27 cellular contexts compared by ENCODE assay signal in the genomic region with DNA sequence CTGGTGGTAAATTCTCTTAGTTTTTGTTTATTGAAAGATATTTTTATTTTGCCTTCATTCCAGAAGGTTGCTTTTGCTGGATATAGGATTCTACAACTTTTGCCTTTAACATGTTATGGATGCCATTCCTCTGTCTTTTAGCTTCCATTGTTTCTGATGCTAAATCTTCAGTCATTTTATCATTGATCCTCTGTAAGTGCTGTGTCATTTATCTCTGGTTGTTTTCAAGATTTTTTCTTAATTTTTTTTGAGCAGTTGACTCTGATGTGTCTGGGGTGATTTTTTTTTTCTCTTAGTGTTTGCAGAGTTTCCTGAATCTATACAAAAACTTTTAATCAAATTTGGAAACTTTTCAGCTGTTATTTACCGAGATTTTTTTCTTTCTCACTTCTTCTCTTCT. TPM values are rescaled to one million over a fixed set of nuclear protein-coding genes. Genes with fewer than 3 reads are reported as not detected.
DNase-seq lines count a peak whose midpoint lies in the region; ATAC-seq, FAIRE-seq and TF ChIP-seq lines count a peak whose summit lies in the region.
"Had no signal": no experiment of that assay in that cellular context is flagged by ENCODE, and none has a peak within 500 bp of the region (broad histone marks: within the 10 kb centered on the region; RNA-seq: fewer than 3 reads in every experiment).

No MANE protein-coding gene starts in this region.

- H3K9me1 ChIP-seq in K562 (ENCODE audit: control insufficient read depth, insufficient read depth, low read length), result no peaks in the 10 kb centered on the region

- no peak for TF ChIP-seq EP300 in K562 (IDR thresholded peaks at IDR 0.05; ENCODE audit: low read length)

- no peaks in the 10 kb centered on the region for H3K79me1 ChIP-seq in H9 (ENCODE audit: insufficient read depth, low read depth, low read length, poor library complexity, severe bottlenecking)

- no peaks in the 10 kb centered on the region for H3K9me3 ChIP-seq in H9 (ENCODE audit: control insufficient read depth, low read depth, low read length)
- H3K9me3 ChIP-seq in K562 (replicated peaks; ENCODE audit: control insufficient read depth, insufficient read depth, low read depth, low read length), result no peaks in the 10 kb centered on the region
- H3K9me3 ChIP-seq: BE2C, BLaER1 had no signal

- CTCF ChIA-PET in K562 (lab: Yijun Ruan, JAX; ENCODE audit: low intra/inter-chr PET ratio), result no interaction called here

- H2BK5ac ChIP-seq in H9 (ENCODE audit: insufficient read length, low read length), result no peak overlapping the region

- H4K5ac ChIP-seq in H9 (ENCODE audit: insufficient read length, low read depth, low read length), result no peak overlapping the region

- no peaks in the 10 kb centered on the region for H3K9me2 ChIP-seq in GM23338 (ENCODE audit: insufficient read depth)

- no TSS peak for BruUV-seq in K562 (replicated peaks; lab: Mats Ljungman, UMichigan)

- H3T11ph ChIP-seq in H9 (ENCODE audit: low read length), result no peak overlapping the region

- no peak overlapping the region for H4K91ac ChIP-seq in H9 (ENCODE audit: insufficient read length, low read depth, low read length)

- H3K36me3 ChIP-seq in GM23338 (ENCODE audit: insufficient read depth) (no peaks in the 10 kb centered on the region), K562 (ENCODE audit: control insufficient read depth, insufficient read depth, low read length) (no peaks in the 10 kb centered on the region)
- H3K36me3 ChIP-seq: BE2C, BLaER1 had no signal

- H3K4me2 ChIP-seq in GM23338, result no peak overlapping the region
- no peak overlapping the region for H3K4me2 ChIP-seq in H9 (ENCODE audit: insufficient read depth, insufficient read length, low read length)
- no peak overlapping the region for H3K4me2 ChIP-seq in K562 (ENCODE audit: insufficient read depth, low read length)
- H3K4me2 ChIP-seq: BLaER1 had no signal

- H3K27me3 Mint-ChIP-seq in GM23338 (ENCODE audit: insufficient read depth, low read depth, poor library complexity) (no peaks in the 10 kb centered on the region), H9 (ENCODE audit: low read depth) (no peaks in the 10 kb centered on the region)
- H3K27me3 Mint-ChIP-seq: CD4-positive, alpha-beta memory T cell had no signal

- no peak overlapping the region for H3K56ac ChIP-seq in H9 (ENCODE audit: insufficient read length, low read depth, low read length)

- H2AFZ ChIP-seq in GM23338 (0 out of 2 replicates have a peak overlapping the region, but pooled peaks have one; percentile 1), H9 (ENCODE audit: low read length) (no peak overlapping the region), K562 (ENCODE audit: low read depth, low read length) (no peak overlapping the region)

- no peak for ATAC-seq in GM23338
- ATAC-seq in K562, result no peak
- ATAC-seq: GM12878 had no signal

- H4K20me1 ChIP-seq in GM23338 (replicated peaks; ENCODE audit: insufficient read depth) (no peaks in the 10 kb centered on the region), H9 (ENCODE audit: control insufficient read depth, insufficient read depth, insufficient read length) (peaks cover 4% of the 10 kb centered on the region), K562 (replicated peaks; ENCODE audit: control insufficient read depth, insufficient read depth, low read length) (no peaks in the 10 kb centered on the region)
- H4K20me1 ChIP-seq: BLaER1 had no signal

- H3K23me2 ChIP-seq in H9 (ENCODE audit: insufficient read length, low read depth, low read length, poor library complexity, severe bottlenecking), result no peaks in the 10 kb centered on the region

- H2BK20ac ChIP-seq in H9 (ENCODE audit: low read depth, low read length, poor library complexity, severe bottlenecking), result no peak overlapping the region

- H3K4me1 ChIP-seq in GM23338 (ENCODE audit: insufficient read depth) (peaks cover 7% of the 10 kb centered on the region; the same call in 1 of the 2 replicates), H9 (ENCODE audit: insufficient read depth, low read length) (no peaks in the 10 kb centered on the region), K562 (replicated peaks in 1 of 2; ENCODE audit: control insufficient read depth in 2 of 2, insufficient read depth in 2 of 2, low read length in 2 of 2) (0 out of 5 replicates have a peak, but pooled peaks cover 0 to 2% of the 10 kb centered on the region in 2 experiments)
- H3K4me1 ChIP-seq: BE2C, BLaER1 had no signal

- H2BK15ac ChIP-seq in H9 (ENCODE audit: low read depth, low read length), result no peak overlapping the region

- H3K4me3 Mint-ChIP-seq in GM23338 (no peak overlapping the region), H9 (no peak overlapping the region)
- H3K4me3 Mint-ChIP-seq: CD4-positive, alpha-beta memory T cell; CD8-positive, alpha-beta memory T cell had no signal

- H3K4ac ChIP-seq in H9 (ENCODE audit: low read depth, low read length), result no peak overlapping the region

- in situ Hi-C loops in K562 (cut with MboI), result no loop called here

- no peak for DNase-seq in GM23338 (ENCODE audit: low spot score)
- no peak for DNase-seq in H9
- DNase-seq in K562 (ENCODE audit: extremely low read depth in 1 of 4, low spot score in 3 of 4), result no peak
- no peak for DNase-seq in NCI-H510A (lab: John Stamatoyannopoulos, UW)
- no peak for DNase-seq in coronary artery (ENCODE audit: low spot score)
- DNase-seq: 8988T; ACHN; BE2C; C1 segment of cervical spinal cord; CD4-positive, alpha-beta memory T cell; CD4-positive, CD25-positive, alpha-beta regulatory T cell; CD8-positive, alpha-beta memory T cell; COR-L47; DMS 273 treated with DMSO at 0.1 percent for 48 hours; DMS153; DMS53; DMS79; DND-41; EL; GDM1 had no signal

- no peak overlapping the region for H2AK5ac ChIP-seq in H9 (ENCODE audit: insufficient read length, low read length)

- H3K9me3 Mint-ChIP-seq in GM23338 (no peaks in the 10 kb centered on the region), H9 (no peaks in the 10 kb centered on the region)
- H3K9me3 Mint-ChIP-seq: CD14-positive monocyte; CD4-positive, alpha-beta memory T cell; CD4-positive, CD25-positive, alpha-beta regulatory T cell; CD8-positive, alpha-beta memory T cell had no signal

- POLR2A ChIA-PET in K562 (lab: Yijun Ruan, JAX), result interaction anchor here (1.1 to 2.1 kb wide), 2 partner anchors 12 to 14 kb away, joined by 3 to 7 read pairs; partner anchors contain the start of gene RPL37

- no peak overlapping the region for H2BK12ac ChIP-seq in H9 (ENCODE audit: insufficient read length, low read depth, low read length)

- H2BK120ac ChIP-seq in H9 (ENCODE audit: low read depth, low read length, poor library complexity, severe bottlenecking), result no peak overlapping the region

- intact Hi-C loops in K562 (cut with micrococcal nuclease), result no loop called here

- peak overlapping the region; percentile 90 for H3K27ac Mint-ChIP-seq in GM23338
- H3K27ac Mint-ChIP-seq in H9, result peak overlapping the region in 2 of 3 experiments; percentile 8 to 73; a peak in 2 of 7 replicates

- H3K4me3 ChIP-seq in GM23338 (no peak overlapping the region), K562 (no peak overlapping the region), coronary artery (no peak overlapping the region)
- H3K4me3 ChIP-seq: BLaER1, GM12878 had no signal

- WGBS in H9 (ENCODE audit: extremely low coverage, insufficient read length, low lambda C conversion rate), result no CpG with 5 or more reads among the region's 1 CpG
- WGBS in K562 (ENCODE audit: insufficient coverage, low coverage, missing lambda C conversion rate), result 0% methylated on average over 1 of the region's 1 CpG

- H3K23ac ChIP-seq in H9 (ENCODE audit: insufficient read length, low read depth, low read length), result no peak overlapping the region

- TF ChIP-seq POLR2A in K562 (conservative IDR thresholded peaks at IDR 0.05), result no peak

- peak; percentile 40 for FAIRE-seq in K562 (lab: Jason Lieb, UNC)
- FAIRE-seq: A204.1, GM12878, GM12892, GM18507 had no signal

- H3K27ac ChIP-seq in GM23338 (ENCODE audit: low read depth), result no peak overlapping the region
- H3K27ac ChIP-seq in H9 (ENCODE audit: insufficient read length, low read depth, low read length), result no peak overlapping the region
- H3K27ac ChIP-seq in K562 (ENCODE audit: extremely low read depth, low read depth, low read length), result no peak overlapping the region
- no peak overlapping the region for H3K27ac ChIP-seq in coronary artery
- H3K27ac ChIP-seq: BLaER1 had no signal

- no peak overlapping the region for H3K18ac ChIP-seq in H9 (ENCODE audit: insufficient read length, low read depth, low read length)

- TF ChIP-seq CTCF in GM23338 (conservative IDR thresholded peaks at IDR 0.05; ENCODE audit: low read depth in 2 of 2) (no peak), H9 (conservative IDR thresholded peaks at IDR 0.05) (no peak), K562 (IDR thresholded peaks at IDR 0.05 in 2 of 3, conservative IDR thresholded peaks at IDR 0.05 in 1 of 3; ENCODE audit: insufficient read depth in 2 of 3, low read depth in 1 of 3, low read length in 3 of 3) (no peak), coronary artery (IDR thresholded peaks at IDR 0.05) (no peak)

- H3K36me3 Mint-ChIP-seq in GM23338 (ENCODE audit: low read depth) (no peaks in the 10 kb centered on the region), H9 (ENCODE audit: insufficient read depth in 1 of 3, low read depth in 3 of 3) (no peaks in the 10 kb centered on the region)

- H3K4me1 Mint-ChIP-seq in GM23338 (peaks cover 3% of the 10 kb centered on the region; the same call in 1 of the 3 replicates), H9 (peaks cover 2 to 4% of the 10 kb centered on the region in 2 experiments; a peak in 2 of 4 replicates)

- no peak overlapping the region for H3K14ac ChIP-seq in H9 (ENCODE audit: insufficient read depth, low read length)

- H4K8ac ChIP-seq in H9 (replicated peaks; ENCODE audit: insufficient read length, low read depth, low read length), result no peak overlapping the region

- H3F3A ChIP-seq in GM23338 (replicated peaks; ENCODE audit: low read depth), result no peaks in the 10 kb centered on the region

- no peak for TF ChIP-seq RAD21 in K562 (CRISPR knock-in tag; conservative IDR thresholded peaks at IDR 0.05 in 1 of 2, IDR thresholded peaks at IDR 0.05 in 1 of 2)

- H3K27me3 ChIP-seq in GM23338 (ENCODE audit: insufficient read depth) (no peaks in the 10 kb centered on the region), H9 (ENCODE audit: insufficient read depth, low read length) (no peaks in the 10 kb centered on the region), K562 (ENCODE audit: control insufficient read depth in 2 of 2, insufficient read depth in 2 of 2, low read length in 2 of 2) (no peaks in the 10 kb centered on the region)
- H3K27me3 ChIP-seq: BLaER1 had no signal

- H3K9ac ChIP-seq in H9 (ENCODE audit: extremely low read depth, insufficient read length, low read length) (no peak overlapping the region), K562 (ENCODE audit: insufficient read depth in 1 of 2, low read depth in 2 of 2, low read length in 2 of 2) (no peak overlapping the region)
- H3K9ac ChIP-seq: BLaER1 had no signal

- H3K79me2 ChIP-seq in GM23338 (replicated peaks; ENCODE audit: insufficient read depth) (no peaks in the 10 kb centered on the region), H9 (ENCODE audit: insufficient read depth, low read length) (no peaks in the 10 kb centered on the region), K562 (ENCODE audit: control insufficient read depth, insufficient read depth, low read length) (0 out of 3 replicates have a peak, but pooled peaks cover under 1% of the 10 kb centered on the region)

RNA-seq across cellular contexts. Expression of gene CARD6, which starts 6.4 kb away (rescaled TPM):
- 0.23 and 0.45 TPM in 2 replicates for total RNA-seq in GM23338 (2014; rRNA removed; shearing (Covaris generic))
- polyA plus RNA-seq in GM23338 (2016; fragmentation: Nextera tagmentation; extraction: Ambion mirVana) (0.28 and 0.32 TPM in 2 replicates), K562 (2011; rRNA removed) (3.5 and 7.4 TPM in 2 replicates), K562 (2014; fragmentation: Illumina TruSeq; extraction: Trizol) (7.4 and 8.3 TPM in 2 replicates), K562 (2014; fragmentation: Nextera tagmentation; extraction: Ambion mirVana) (1 to 10 TPM; 3.7 to 4.1 TPM), K562 (2014; rRNA removed) (4.5 and 5.8 TPM in 2 replicates)
- total RNA-seq in H9 (2021) (0.22 and 0.35 TPM in 2 replicates), K562 (2014; rRNA removed) (3.5 and 3.9 TPM in 2 replicates), K562 (2014; rRNA removed; fragmentation: Illumina TruSeq; extraction: Trizol) (7.3 and 9.0 TPM in 2 replicates), K562 (2015; rRNA removed; fragmentation: Illumina TruSeq; extraction: Trizol) (6.0 and 6.3 TPM in 2 replicates), K562 (2021) (5.2 and 5.9 TPM in 2 replicates)
- 3.9 and 8.2 TPM in 2 replicates for total RNA-seq in K562 (2011; cell fraction: chromatin; rRNA removed; ENCODE audit: low replicate concordance)
- total RNA-seq in K562 (2011; cell fraction: nucleolus; rRNA removed), result 3.3 and 3.8 TPM in 2 replicates
- 4.4 and 4.8 TPM in 2 replicates for total RNA-seq in K562 (2011; cell fraction: nucleoplasm; rRNA removed)
- polyA plus RNA-seq in K562 (2011; cell fraction: cytosol; rRNA removed), result 2.6 and 3.0 TPM in 2 replicates
- 1.1 and 1.6 TPM in 2 replicates for polyA plus RNA-seq in K562 (2011; cell fraction: nucleus; rRNA removed)
- polyA plus RNA-seq in K562 (2012), result 3.7 and 5.6 TPM in 2 replicates
- 5.4 and 9.9 TPM in 2 replicates for polyA minus RNA-seq in K562 (2011; rRNA and poly(A)+ RNA removed)
- 2.6 and 5.0 TPM in 2 replicates for polyA minus RNA-seq in K562 (2011; cell fraction: cytosol; rRNA and poly(A)+ RNA removed)
- polyA minus RNA-seq in K562 (2011; cell fraction: nucleus; rRNA and poly(A)+ RNA removed), result 1.3 and 1.6 TPM in 2 replicates
- total RNA-seq: G401 had no signal

RNA-seq across cellular contexts. Expression of gene RPL37, which starts 12.5 kb away (rescaled TPM):
- 70.1 and 104 TPM in 2 replicates for total RNA-seq in GM23338 (2014; rRNA removed; shearing (Covaris generic))
- polyA plus RNA-seq in GM23338 (2016; fragmentation: Nextera tagmentation; extraction: Ambion mirVana) (3,283 and 3,957 TPM in 2 replicates), K562 (2011; rRNA removed) (6,044 and 6,139 TPM in 2 replicates), K562 (2014; fragmentation: Illumina TruSeq; extraction: Trizol) (4,091 and 6,277 TPM in 2 replicates), K562 (2014; fragmentation: Nextera tagmentation; extraction: Ambion mirVana) (1,000 to 10,000 TPM; 2,628 to 3,207 TPM), K562 (2014; rRNA removed) (4,956 and 6,483 TPM in 2 replicates)
- total RNA-seq in H9 (2021) (1,726 and 1,735 TPM in 2 replicates), K562 (2014; rRNA removed) (5,204 and 7,963 TPM in 2 replicates), K562 (2014; rRNA removed; fragmentation: Illumina TruSeq; extraction: Trizol) (3,395 and 3,802 TPM in 2 replicates), K562 (2015; rRNA removed; fragmentation: Illumina TruSeq; extraction: Trizol) (4,310 and 4,463 TPM in 2 replicates), K562 (2021) (2,342 and 2,650 TPM in 2 replicates)
- total RNA-seq in K562 (2011; cell fraction: chromatin; rRNA removed; ENCODE audit: low replicate concordance), result 455 and 632 TPM in 2 replicates
- 1,125 and 1,211 TPM in 2 replicates for total RNA-seq in K562 (2011; cell fraction: nucleolus; rRNA removed)
- total RNA-seq in K562 (2011; cell fraction: nucleoplasm; rRNA removed), result 1,524 and 2,774 TPM in 2 replicates
- polyA plus RNA-seq in K562 (2011; cell fraction: cytosol; rRNA removed), result 329 and 533 TPM in 2 replicates
- 2,322 and 3,371 TPM in 2 replicates for polyA plus RNA-seq in K562 (2011; cell fraction: nucleus; rRNA removed)
- 4,656 and 6,426 TPM in 2 replicates for polyA plus RNA-seq in K562 (2012)
- 3,539 and 4,030 TPM in 2 replicates for polyA minus RNA-seq in K562 (2011; rRNA and poly(A)+ RNA removed)
- 984 and 1,025 TPM in 2 replicates for polyA minus RNA-seq in K562 (2011; cell fraction: cytosol; rRNA and poly(A)+ RNA removed)
- polyA minus RNA-seq in K562 (2011; cell fraction: nucleus; rRNA and poly(A)+ RNA removed), result 350 and 581 TPM in 2 replicates

RNA-seq across cellular contexts. Expression of gene PRKAA1, which starts 49.4 kb away (rescaled TPM):
- total RNA-seq in GM23338 (2014; rRNA removed; shearing (Covaris generic)), result 35.0 and 35.9 TPM in 2 replicates
- polyA plus RNA-seq in GM23338 (2016; fragmentation: Nextera tagmentation; extraction: Ambion mirVana) (7.8 and 10.3 TPM in 2 replicates), K562 (2011; rRNA removed) (43.7 and 45.5 TPM in 2 replicates), K562 (2014; fragmentation: Illumina TruSeq; extraction: Trizol) (75.2 and 76.5 TPM in 2 replicates), K562 (2014; fragmentation: Nextera tagmentation; extraction: Ambion mirVana) (10 to 100 TPM; 24.5 to 37.3 TPM), K562 (2014; rRNA removed) (44.8 and 47.2 TPM in 2 replicates)
- total RNA-seq in H9 (2021) (28.8 and 29.1 TPM in 2 replicates), K562 (2014; rRNA removed) (38.9 and 84.0 TPM in 2 replicates), K562 (2014; rRNA removed; fragmentation: Illumina TruSeq; extraction: Trizol) (63.8 and 83.6 TPM in 2 replicates), K562 (2015; rRNA removed; fragmentation: Illumina TruSeq; extraction: Trizol) (53.1 and 62.5 TPM in 2 replicates), K562 (2021) (47.9 and 51.4 TPM in 2 replicates)
- total RNA-seq in K562 (2011; cell fraction: chromatin; rRNA removed; ENCODE audit: low replicate concordance), result 53.7 and 136 TPM in 2 replicates
- total RNA-seq in K562 (2011; cell fraction: nucleolus; rRNA removed), result 22.5 and 33.7 TPM in 2 replicates
- total RNA-seq in K562 (2011; cell fraction: nucleoplasm; rRNA removed), result 64.7 and 85.0 TPM in 2 replicates
- polyA plus RNA-seq in K562 (2011; cell fraction: cytosol; rRNA removed), result 9.0 and 21.8 TPM in 2 replicates
- 54.8 and 56.8 TPM in 2 replicates for polyA plus RNA-seq in K562 (2011; cell fraction: nucleus; rRNA removed)
- 27.2 and 43.0 TPM in 2 replicates for polyA plus RNA-seq in K562 (2012)
- 68.4 and 94.3 TPM in 2 replicates for polyA minus RNA-seq in K562 (2011; rRNA and poly(A)+ RNA removed)
- 34.6 and 34.9 TPM in 2 replicates for polyA minus RNA-seq in K562 (2011; cell fraction: cytosol; rRNA and poly(A)+ RNA removed)
- 28.3 and 39.3 TPM in 2 replicates for polyA minus RNA-seq in K562 (2011; cell fraction: nucleus; rRNA and poly(A)+ RNA removed)
